In the genomic region with DNA sequence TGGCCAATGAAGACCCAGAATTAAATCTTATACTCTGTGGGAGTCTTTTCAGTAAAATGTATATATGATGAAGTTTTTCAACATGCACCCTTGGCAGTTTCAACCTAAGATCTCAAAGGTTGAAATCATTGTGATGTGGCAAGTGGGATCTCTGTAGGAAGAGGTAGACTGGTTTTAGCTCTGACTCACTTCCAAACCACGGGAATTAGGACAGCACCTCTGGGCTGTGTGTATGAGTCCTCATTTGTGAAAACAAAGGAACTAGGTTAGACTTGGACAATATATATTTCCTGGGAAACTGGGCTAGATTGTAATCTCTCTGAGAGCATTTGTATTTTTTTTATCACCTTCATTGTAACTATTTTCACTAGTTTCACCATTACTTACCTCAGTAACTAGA, we compare ENCODE assay signal across 32 cellular contexts.
DNase-seq lines count a peak whose midpoint lies in the region; ATAC-seq and TF ChIP-seq lines count a peak whose summit lies in the region.
"Had no signal": no experiment of that assay in that cellular context is flagged by ENCODE, and none has a peak within 500 bp of the region (broad histone marks: within the 10 kb centered on the region; RNA-seq: fewer than 3 reads in every experiment).

No MANE protein-coding gene starts in this region.

- H3K4me3 Mint-ChIP-seq in nephron: no peak overlapping the region
- H3K4me3 Mint-ChIP-seq: activated T-helper 17 cell treated with anti-CD3 and anti-CD28 coated beads, Interleukin-2, amount 50 U/mL, for 72 hours; naive B cell had no signal

- peaks cover 7% of the 10 kb centered on the region for H3K4me1 ChIP-seq in RWPE2 (ENCODE audit: insufficient read depth, poor library complexity, severe bottlenecking)
- H3K4me1 ChIP-seq: esophagus muscularis mucosa, pancreas, right atrium auricular region, vagina had no signal

- peaks cover 26% of the 10 kb centered on the region for H3K9me3 Mint-ChIP-seq in nephron

- intact Hi-C loops in Right ventricle myocardium superior (cut with DNase I) (no loop called here), Right ventricle myocardium inferior (cut with DNase I) (no loop called here)

- ATAC-seq in RWPE2 (ENCODE audit: low read depth): peak; percentile 100
- no peak for ATAC-seq in Right ventricle myocardium superior (ENCODE audit: poor library complexity)
- ATAC-seq in Right ventricle myocardium inferior: no peak
- ATAC-seq: activated naive CD4-positive, alpha-beta T cell treated with anti-CD3 and anti-CD28 coated beads, Interleukin-2, amount 50 U/mL, for 72 hours; activated T-helper 17 cell treated with anti-CD3 and anti-CD28 coated beads, Interleukin-2, amount 50 U/mL, for 72 hours; left colon; pancreas had no signal

- DNase-seq in HPDE6-E6E7 (ENCODE audit: extremely low spot score) (peak; percentile 15), RWPE2 (ENCODE audit: low spot score) (no peak), epithelial cell of prostate (ENCODE audit: low read depth, low spot score) (peak; percentile 65), hypothalamus (lab: John Stamatoyannopoulos, UW) (no peak), SW480 (ENCODE audit: low spot score) (no peak), Right ventricle myocardium superior (no peak), Right ventricle myocardium inferior (ENCODE audit: missing footprints) (no peak)
- DNase-seq: activated CD4-positive, alpha-beta T cell treated with anti-CD3 and anti-CD28 coated beads, Interleukin-2, amount 50 U/mL, for 4 hours; activated CD4-positive, CD25-positive, alpha-beta regulatory T cell; activated CD8-positive, alpha-beta memory T cell treated with anti-CD3 and anti-CD28 coated beads, Interleukin-2, amount 50 U/mL, for 48 hours; aorta; Caco-2; DMS79; effector CD8-positive, alpha-beta T cell; Kasumi-1; left colon; mesenchymal stem cell; naive B cell; NCI-H1092; NCI-H748 treated with DMSO at 0.1 percent for 48 hours; pancreas; SHP77; stimulated activated CD4-positive, alpha-beta T cell treated with anti-CD3 and anti-CD28 coated beads, Interleukin-4, amount 100 ng/mL, for 4 hours; stimulated activated naive CD4-positive, alpha-beta T cell; SW 1271 had no signal

- H3K36me3 Mint-ChIP-seq in nephron (ENCODE audit: low read depth): peaks cover 32% of the 10 kb centered on the region
- H3K36me3 Mint-ChIP-seq: activated naive CD4-positive, alpha-beta T cell treated with anti-CD3 and anti-CD28 coated beads, Interleukin-2, amount 50 U/mL, for 72 hours; naive B cell had no signal

- H3K4me3 ChIP-seq in RWPE2 (ENCODE audit: severe bottlenecking): no peak overlapping the region
- H3K4me3 ChIP-seq: BLaER1 treated with 17β-estradiol and CSF1 and Interleukin-3, amounts not matched to agents 10 nM and 100 nM; esophagus muscularis mucosa; pancreas; right atrium auricular region; vagina had no signal

- peaks cover 18% of the 10 kb centered on the region for H3K4me1 Mint-ChIP-seq in nephron
- H3K4me1 Mint-ChIP-seq: activated T-helper 17 cell treated with anti-CD3 and anti-CD28 coated beads, Interleukin-2, amount 50 U/mL, for 72 hours; naive B cell had no signal

- H3K27ac Mint-ChIP-seq in nephron: peak overlapping the region in 2 of 3 experiments; percentile 34 to 58
- H3K27ac Mint-ChIP-seq: activated naive CD4-positive, alpha-beta T cell treated with anti-CD3 and anti-CD28 coated beads, Interleukin-2, amount 50 U/mL, for 72 hours; activated T-helper 17 cell treated with anti-CD3 and anti-CD28 coated beads, Interleukin-2, amount 50 U/mL, for 72 hours; naive B cell had no signal

- H3K27ac ChIP-seq in RWPE2 (ENCODE audit: poor library complexity, severe bottlenecking): no peak overlapping the region
- no peak overlapping the region for H3K27ac ChIP-seq in epithelial cell of prostate
- H3K27ac ChIP-seq: BLaER1 treated with 17β-estradiol and CSF1 and Interleukin-3, amounts not matched to agents 10 nM and 100 nM; esophagus muscularis mucosa; pancreas; right atrium auricular region; vagina had no signal

- H3K27me3 ChIP-seq in RWPE2 (ENCODE audit: insufficient read depth, poor library complexity, severe bottlenecking): no peaks in the 10 kb centered on the region
- H3K27me3 ChIP-seq: BLaER1 treated with 17β-estradiol and CSF1 and Interleukin-3, amounts not matched to agents 10 nM and 100 nM; esophagus muscularis mucosa; pancreas; right atrium auricular region; vagina had no signal

- TF ChIP-seq CTCF in RWPE2 (IDR thresholded peaks at IDR 0.05; ENCODE audit: poor library complexity, severe bottlenecking) (no peak), nephron (IDR thresholded peaks at IDR 0.05; ENCODE audit: unreplicated experiment in 3 of 3) (no peak)

- no peaks in the 10 kb centered on the region for H3K36me3 ChIP-seq in RWPE2 (ENCODE audit: low read depth)
- H3K36me3 ChIP-seq: BLaER1 treated with 17β-estradiol and CSF1 and Interleukin-3, amounts not matched to agents 10 nM and 100 nM; esophagus muscularis mucosa; pancreas; right atrium auricular region; vagina had no signal

- no peaks in the 10 kb centered on the region for H3K27me3 Mint-ChIP-seq in nephron (ENCODE audit: low read depth)
- H3K27me3 Mint-ChIP-seq: activated T-helper 17 cell treated with anti-CD3 and anti-CD28 coated beads, Interleukin-2, amount 50 U/mL, for 72 hours; naive B cell had no signal

- H3K9me3 ChIP-seq in RWPE2 (ENCODE audit: severe bottlenecking): no peaks in the 10 kb centered on the region
- H3K9me3 ChIP-seq: Caco-2, pancreas, right atrium auricular region, vagina had no signal

Comparison
In these comparisons a context has a peak if more than half of its experiments do, and no peak if none do; other contexts are left out.
1. DNase-seq: peak in HPDE6-E6E7 (single experiment) and epithelial cell of prostate (single experiment); none in RWPE2 (single experiment), hypothalamus (0 of 51), SW480 (single experiment), Right ventricle myocardium superior (single experiment) and Right ventricle myocardium inferior (single experiment).